ENCODE assay signal across 14 cellular contexts in the genomic region with DNA sequence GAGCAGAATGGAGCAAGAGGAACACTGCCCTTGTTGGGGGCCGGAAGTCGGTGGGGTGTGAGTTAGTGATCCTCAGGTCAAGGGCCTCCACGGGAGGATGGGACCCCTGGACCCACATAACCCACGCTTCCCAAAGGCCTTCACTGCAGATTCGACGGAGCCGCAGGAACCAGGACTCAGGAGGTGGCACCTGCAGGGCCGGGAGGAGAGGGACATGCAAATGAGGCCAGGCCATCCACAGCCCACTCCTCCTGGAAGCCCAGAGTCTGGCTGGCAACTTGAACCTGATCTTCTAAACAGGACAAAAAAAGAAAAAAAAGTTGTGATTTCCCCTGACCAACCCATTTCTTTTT.
DNase-seq lines count a peak whose midpoint lies in the region; ATAC-seq, FAIRE-seq and TF ChIP-seq lines count a peak whose summit lies in the region.
"Had no signal": no experiment of that assay in that cellular context is flagged by ENCODE, and none has a peak within 500 bp of the region (broad histone marks: within the 10 kb centered on the region; RNA-seq: fewer than 3 reads in every experiment).

No MANE protein-coding gene starts in this region.

- no peaks in the 10 kb centered on the region for H3K9me2 ChIP-seq in hepatocyte (replicated peaks; ENCODE audit: insufficient read depth)

- H2BK120ac ChIP-seq in mesendoderm (ENCODE audit: low read depth, low read length), result no peak overlapping the region

- H3K27me3 ChIP-seq in hepatocyte (no peaks in the 10 kb centered on the region), small intestine (ENCODE audit: control insufficient read depth in 2 of 2, insufficient read depth in 2 of 2, low read length in 2 of 2) (no peaks in the 10 kb centered on the region), mesendoderm (ENCODE audit: insufficient read depth, low read length, poor library complexity) (no peaks in the 10 kb centered on the region), upper lobe of left lung (no peaks in the 10 kb centered on the region)
- H3K27me3 ChIP-seq: tibial nerve had no signal

- no peak for TF ChIP-seq POLR2A in GM12892 (IDR thresholded peaks at IDR 0.05; ENCODE audit: low read depth, low read length)
- no peak for TF ChIP-seq POLR2A in upper lobe of left lung (IDR thresholded peaks at IDR 0.05)

- H3K4ac ChIP-seq in mesendoderm (ENCODE audit: low read depth, low read length), result no peak overlapping the region

- H3K18ac ChIP-seq in mesendoderm (ENCODE audit: low read length), result no peak overlapping the region

- H2AFZ ChIP-seq in hepatocyte, result no peak overlapping the region

- H3K27ac ChIP-seq in hepatocyte (peak overlapping the region; percentile 97), small intestine (ENCODE audit: low read depth in 1 of 2, low read length in 1 of 2) (peak overlapping the region; percentile 45 to 71), mesendoderm (ENCODE audit: low read depth, low read length) (no peak overlapping the region), upper lobe of left lung (no peak overlapping the region)

- H4K20me1 ChIP-seq in hepatocyte (ENCODE audit: insufficient read depth, poor library complexity, severe bottlenecking), result no peaks in the 10 kb centered on the region

- no peak overlapping the region for H2AK5ac ChIP-seq in mesendoderm (ENCODE audit: low read length)

- no peak overlapping the region for H3K9ac ChIP-seq in mesendoderm (ENCODE audit: low read length)

- H3K4me1 ChIP-seq in hepatocyte (ENCODE audit: insufficient read depth) (peaks cover 40% of the 10 kb centered on the region), small intestine (ENCODE audit: control insufficient read depth in 2 of 2, insufficient read depth in 1 of 2, low read depth in 1 of 2, low read length in 1 of 2) (peaks cover 14 to 20% of the 10 kb centered on the region in 2 donors), mesendoderm (ENCODE audit: control insufficient read depth, low read depth, low read length) (no peaks in the 10 kb centered on the region), upper lobe of left lung (peaks cover 0 to 6% (median 0%) of the 10 kb centered on the region in 4 donors)

- no peak for DNase-seq in GM12892 (ENCODE audit: insufficient read length)
- DNase-seq in T-helper 17 cell, result no peak
- no peak for DNase-seq in hepatocyte (ENCODE audit: low spot score)
- DNase-seq in small intestine, result no peak
- DNase-seq in mesendoderm, result no peak
- no peak for DNase-seq in NCI-H510A treated with DMSO at 0.1 percent for 48 hours (lab: John Stamatoyannopoulos, UW)
- no peak for DNase-seq in upper lobe of left lung
- DNase-seq in NCI-H524 treated with DMSO at 0.1 percent for 48 hours (lab: John Stamatoyannopoulos, UW), result no peak
- DNase-seq: NCI-H187, NCI-H82 had no signal

- 91% methylated on average over 8 of the region's 8 CpGs for WGBS in hepatocyte (ENCODE audit: low lambda C conversion rate, missing lambda C conversion rate)
- 56 to 73% (median 59%) methylated on average over 8 of the region's 8 CpGs for WGBS in small intestine, 3 donors
- no CpG with 5 or more reads among the region's 8 CpGs for WGBS in mesendoderm (ENCODE audit: extremely low coverage, insufficient coverage, low lambda C conversion rate)
- WGBS in upper lobe of left lung, 2 donors, result 83 to 92% methylated on average over 4 to 8 of the region's 8 CpGs

- H3K27me3 Mint-ChIP-seq in T-helper 17 cell, result peaks cover 4% of the 10 kb centered on the region

- H3K9me3 ChIP-seq in T-helper 17 cell (ENCODE audit: control insufficient read depth, low read length, poor library complexity, severe bottlenecking) (no peaks in the 10 kb centered on the region), hepatocyte (ENCODE audit: low read depth) (peaks cover 9% of the 10 kb centered on the region), small intestine (ENCODE audit: control insufficient read depth, low read depth) (peaks cover 2% of the 10 kb centered on the region), upper lobe of left lung (peaks cover 0 to 25% (median 14%) of the 10 kb centered on the region in 4 donors)

- no peaks in the 10 kb centered on the region for H3K79me1 ChIP-seq in mesendoderm (ENCODE audit: low read length)

- H3K4me2 ChIP-seq in hepatocyte (no peak overlapping the region), mesendoderm (ENCODE audit: low read length) (no peak overlapping the region)

- H3K23ac ChIP-seq in mesendoderm (ENCODE audit: low read length), result no peak overlapping the region

- no peaks in the 10 kb centered on the region for H3K36me3 Mint-ChIP-seq in T-helper 17 cell (ENCODE audit: low read depth)
- H3K36me3 Mint-ChIP-seq: CD14-positive monocyte had no signal

- H3K27ac Mint-ChIP-seq in T-helper 17 cell, result peak overlapping the region; percentile 78
- H3K27ac Mint-ChIP-seq: activated T-cell treated with anti-CD3 and anti-CD28 coated beads, Interleukin-2, amount 50 U/mL, for 72 hours; CD14-positive monocyte had no signal

- H3K4me3 ChIP-seq in hepatocyte, result no peak overlapping the region
- H3K4me3 ChIP-seq in small intestine (ENCODE audit: low read depth in 1 of 2, low read length in 2 of 2), result no peak overlapping the region
- H3K4me3 ChIP-seq in mesendoderm (ENCODE audit: low read length), result no peak overlapping the region
- no peak overlapping the region for H3K4me3 ChIP-seq in upper lobe of left lung
- H3K4me3 ChIP-seq: K562, tibial nerve had no signal

- TF ChIP-seq EP300 in upper lobe of left lung (IDR thresholded peaks at IDR 0.05), result no peak

- ATAC-seq in T-helper 17 cell, result no peak
- ATAC-seq in upper lobe of left lung (ENCODE audit: low FRiP score in 2 of 2), result no peak
- ATAC-seq: K562 had no signal

- no peak overlapping the region for H4K8ac ChIP-seq in mesendoderm (ENCODE audit: low read depth, low read length)

- no peak overlapping the region for H3K56ac ChIP-seq in mesendoderm (ENCODE audit: low read length)

- H3K36me3 ChIP-seq in hepatocyte (replicated peaks; ENCODE audit: insufficient read depth, low read depth) (no peaks in the 10 kb centered on the region), small intestine (ENCODE audit: control insufficient read depth in 2 of 2, insufficient read depth in 2 of 2, low read length in 2 of 2) (peaks cover 0 to 3% of the 10 kb centered on the region in 2 donors), mesendoderm (ENCODE audit: control insufficient read depth, insufficient read depth, low read length) (no peaks in the 10 kb centered on the region), upper lobe of left lung (no peaks in the 10 kb centered on the region)

- H3K79me2 ChIP-seq in hepatocyte (peaks cover 34% of the 10 kb centered on the region), mesendoderm (ENCODE audit: control insufficient read depth, insufficient read depth, low read length) (no peaks in the 10 kb centered on the region)

- no peak overlapping the region for H2BK5ac ChIP-seq in mesendoderm (ENCODE audit: low read length)

- H4K5ac ChIP-seq in mesendoderm (ENCODE audit: low read length), result no peak overlapping the region

- TF ChIP-seq CTCF in hepatocyte (IDR thresholded peaks at IDR 0.05; ENCODE audit: poor library complexity), result no peak
- no peak for TF ChIP-seq CTCF in upper lobe of left lung (IDR thresholded peaks at IDR 0.05)

- no peak overlapping the region for H3K4me3 Mint-ChIP-seq in T-helper 17 cell
- H3K4me3 Mint-ChIP-seq: CD14-positive monocyte had no signal

- no peak overlapping the region for H2BK15ac ChIP-seq in mesendoderm (replicated peaks; ENCODE audit: low read depth)

- peak; percentile 38 for FAIRE-seq in GM12892 (lab: Jason Lieb, UNC)
- no peak for FAIRE-seq in small intestine (lab: Jason Lieb, UNC)
- FAIRE-seq: K562 had no signal

- H3K4me1 Mint-ChIP-seq in T-helper 17 cell, result peaks cover 25% of the 10 kb centered on the region
- H3K4me1 Mint-ChIP-seq: CD14-positive monocyte had no signal

Comparison
In these comparisons a context has a peak if more than half of its experiments do, and no peak if none do; other contexts are left out.
1. H3K27ac ChIP-seq: peak in hepatocyte (single experiment) and small intestine (2 of 2); none in mesendoderm (single experiment) and upper lobe of left lung (0 of 4).